Comparison of ENCODE assay signal across 10 cellular contexts in genomic region chr16:89334988-89335802, GRCh38.
DNase-seq lines count a peak whose midpoint lies in the region; ATAC-seq lines count a peak whose summit lies in the region.
"Had no signal": no experiment of that assay in that cellular context is flagged by ENCODE, and none has a peak within 500 bp of the region (broad histone marks: within the 10 kb centered on the region; RNA-seq: fewer than 3 reads in every experiment).

No MANE protein-coding gene starts in this region.

- H3K27me3 Mint-ChIP-seq in stimulated activated naive CD8-positive, alpha-beta T cell treated with anti-CD3 and anti-CD28 coated beads, Interleukin-15, Interleukin-2, amounts not matched to agents 100 ng/mL and 50 ng/mL, for 24 hours, result no peaks in the 10 kb centered on the region

- H3K4me1 Mint-ChIP-seq in stimulated activated naive CD8-positive, alpha-beta T cell treated with anti-CD3 and anti-CD28 coated beads, Interleukin-15, Interleukin-2, amounts not matched to agents 100 ng/mL and 50 ng/mL, for 24 hours (ENCODE audit: low read depth), result peaks cover 78% of the 10 kb centered on the region

- peaks cover 5% of the 10 kb centered on the region for H3K36me3 Mint-ChIP-seq in stimulated activated naive CD8-positive, alpha-beta T cell treated with anti-CD3 and anti-CD28 coated beads, Interleukin-15, Interleukin-2, amounts not matched to agents 100 ng/mL and 50 ng/mL, for 24 hours (ENCODE audit: low read depth)

- peak overlapping the region; percentile 79 for H3K27ac Mint-ChIP-seq in stimulated activated naive CD8-positive, alpha-beta T cell treated with anti-CD3 and anti-CD28 coated beads, Interleukin-15, Interleukin-2, amounts not matched to agents 100 ng/mL and 50 ng/mL, for 24 hours

- H3K27ac ChIP-seq in cingulate gyrus (ENCODE audit: low read depth, low read length), result peak overlapping the region; percentile 60

- no peak for DNase-seq in stimulated activated naive CD8-positive, alpha-beta T cell treated with anti-CD3 and anti-CD28 coated beads, Interleukin-15, Interleukin-2, amounts not matched to agents 100 U/mL and 50 U/mL, for 24 hours
- DNase-seq in lung microvascular endothelial cell (ENCODE audit: low read depth in 2 of 2) (peak; percentile 51 to 73), H4 (ENCODE audit: low spot score) (no peak)
- DNase-seq: GM23248, NCI-H2171 had no signal

- no peak overlapping the region for H3K4me3 Mint-ChIP-seq in stimulated activated naive CD8-positive, alpha-beta T cell treated with anti-CD3 and anti-CD28 coated beads, Interleukin-15, Interleukin-2, amounts not matched to agents 100 ng/mL and 50 ng/mL, for 24 hours

- ATAC-seq in stimulated activated naive CD8-positive, alpha-beta T cell treated with anti-CD3 and anti-CD28 coated beads, Interleukin-15, Interleukin-2, amounts not matched to agents 100 U/mL and 50 U/mL, for 24 hours, result no peak
- no peak for ATAC-seq in GM18861 (IDR thresholded peaks at IDR 0.05; ENCODE audit: unreplicated experiment)
- no peak for ATAC-seq in GM18870 (IDR thresholded peaks at IDR 0.05; ENCODE audit: unreplicated experiment)
- no peak for ATAC-seq in GM21576 (IDR thresholded peaks at IDR 0.05; ENCODE audit: unreplicated experiment)

- no peaks in the 10 kb centered on the region for H3K9me3 Mint-ChIP-seq in stimulated activated naive CD8-positive, alpha-beta T cell treated with anti-CD3 and anti-CD28 coated beads, Interleukin-15, Interleukin-2, amounts not matched to agents 100 ng/mL and 50 ng/mL, for 24 hours

Comparison
In these comparisons a context has a peak if more than half of its experiments do, and no peak if none do; other contexts are left out.
1. DNase-seq: peak in lung microvascular endothelial cell (2 of 2); none in stimulated activated naive CD8-positive, alpha-beta T cell treated with anti-CD3 and anti-CD28 coated beads, Interleukin-15, Interleukin-2, amounts not matched to agents 100 U/mL and 50 U/mL, for 24 hours (single experiment) and H4 (single experiment).